In the genomic region with DNA sequence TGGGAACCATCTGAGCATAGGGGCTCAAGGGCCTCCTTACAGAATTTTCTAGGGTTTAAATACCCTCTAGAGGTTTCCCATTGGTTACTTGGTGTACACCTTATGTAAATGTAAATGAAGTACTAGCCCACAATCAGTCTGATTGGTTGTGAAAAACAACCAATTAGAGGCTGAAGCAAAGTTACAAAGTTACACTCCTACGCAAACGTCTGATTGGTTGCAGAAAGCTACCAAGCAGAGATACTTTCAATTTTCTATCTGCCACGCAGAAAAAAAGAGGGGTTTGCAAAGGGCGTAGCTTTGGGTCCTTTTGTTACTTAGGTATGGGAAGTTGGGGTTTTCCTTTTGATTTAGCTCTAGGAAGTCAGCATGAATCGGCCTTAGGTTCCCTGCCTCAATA, we compare ENCODE assay signal across 17 cellular contexts. TPM values are rescaled to one million over a fixed set of nuclear protein-coding genes. Genes with fewer than 3 reads are reported as not detected.
DNase-seq lines count a peak whose midpoint lies in the region; ATAC-seq and TF ChIP-seq lines count a peak whose summit lies in the region.
"Had no signal": no experiment of that assay in that cellular context is flagged by ENCODE, and none has a peak within 500 bp of the region (broad histone marks: within the 10 kb centered on the region; RNA-seq: fewer than 3 reads in every experiment).

No MANE protein-coding gene starts in this region.

- DNase-seq in activated naive CD4-positive, alpha-beta T cell treated with anti-CD3 and anti-CD28 coated beads for 36 hours = peak; percentile 22
- no peak for DNase-seq in activated naive CD4-positive, alpha-beta T cell (lab: John Stamatoyannopoulos, UW)
- DNase-seq in T-helper 17 cell (no peak), fibroblast of gingiva (ENCODE audit: low read depth) (peak; percentile 26), upper lobe of left lung (no peak), HCEC 1CT (no peak), HT-29 (ENCODE audit: low spot score) (no peak)
- peak; percentile 12 to 14 for DNase-seq in stimulated activated naive CD8-positive, alpha-beta T cell treated with anti-CD3 and anti-CD28 coated beads, Interleukin-15, amount 100 ng/mL, for 72 hours
- DNase-seq: colonic mucosa; glutamatergic neuron; KG1; left colon; NCI-H2081; NK-92 treated with Interleukin-12 subunit alpha and Interleukin-12 subunit beta, amount 100 ng/mL, for 24 hours; stimulated activated CD4-positive, alpha-beta T cell treated with anti-CD3 and anti-CD28 coated beads, Interleukin-12 subunit alpha, Interleukin-12 subunit beta, amount 100 ng/mL, for 4 hours had no signal

- H3K27ac Mint-ChIP-seq in activated naive CD4-positive, alpha-beta T cell treated with anti-CD3 and anti-CD28 coated beads for 36 hours = peak overlapping the region; percentile 30
- H3K27ac Mint-ChIP-seq in T-helper 17 cell = no peak overlapping the region
- no peak overlapping the region for H3K27ac Mint-ChIP-seq in stimulated activated naive CD8-positive, alpha-beta T cell treated with anti-CD3 and anti-CD28 coated beads, Interleukin-15, amount 100 ng/mL, for 72 hours

- CTCF ChIA-PET in activated naive CD4-positive, alpha-beta T cell treated with anti-CD3 and anti-CD28 coated beads for 36 hours (lab: Charles Lee) = interaction anchor here (0.7 to 4.6 kb wide), 5 partner anchors 21 to 63 kb away, joined by 3 to 31 read pairs (median 3); a partner anchor contains a TSS

- H3K4me1 ChIP-seq in upper lobe of left lung = peaks cover 8 to 33% (median 22%) of the 10 kb centered on the region in 4 donors

- no peak overlapping the region for H3K27ac ChIP-seq in upper lobe of left lung
- H3K27ac ChIP-seq: colonic mucosa had no signal

- no peaks in the 10 kb centered on the region for H3K27me3 ChIP-seq in upper lobe of left lung
- H3K27me3 ChIP-seq: colonic mucosa had no signal

- H3K9me3 ChIP-seq in T-helper 17 cell (ENCODE audit: control insufficient read depth, low read length, poor library complexity, severe bottlenecking) (no peaks in the 10 kb centered on the region), upper lobe of left lung (no peaks in the 10 kb centered on the region)
- H3K9me3 ChIP-seq: colonic mucosa had no signal

- intact Hi-C loops in activated naive CD4-positive, alpha-beta T cell treated with anti-CD3 and anti-CD28 coated beads for 36 hours (cut with micrococcal nuclease) = loop anchor here (10.0 kb wide), 1 partner anchor 1949 kb away; a partner anchor contains a TSS

- ATAC-seq in T-helper 17 cell (peak; percentile 18), upper lobe of left lung (ENCODE audit: low FRiP score in 2 of 2) (no peak)
- ATAC-seq in stimulated activated naive CD8-positive, alpha-beta T cell treated with anti-CD3 and anti-CD28 coated beads, Interleukin-15, amount 100 ng/mL, for 72 hours = peak; percentile 47
- ATAC-seq: left colon had no signal

- no peaks in the 10 kb centered on the region for H3K36me3 ChIP-seq in upper lobe of left lung
- H3K36me3 ChIP-seq: colonic mucosa had no signal

- no peak for TF ChIP-seq CTCF in upper lobe of left lung (IDR thresholded peaks at IDR 0.05)

- H3K4me1 Mint-ChIP-seq in activated naive CD4-positive, alpha-beta T cell treated with anti-CD3 and anti-CD28 coated beads for 36 hours (ENCODE audit: low read depth) = peaks cover 27% of the 10 kb centered on the region
- peaks cover 11% of the 10 kb centered on the region for H3K4me1 Mint-ChIP-seq in T-helper 17 cell
- H3K4me1 Mint-ChIP-seq in stimulated activated naive CD8-positive, alpha-beta T cell treated with anti-CD3 and anti-CD28 coated beads, Interleukin-15, amount 100 ng/mL, for 72 hours = peaks cover 10% of the 10 kb centered on the region

- no peaks in the 10 kb centered on the region for H3K9me3 Mint-ChIP-seq in activated naive CD4-positive, alpha-beta T cell treated with anti-CD3 and anti-CD28 coated beads for 36 hours
- no peaks in the 10 kb centered on the region for H3K9me3 Mint-ChIP-seq in stimulated activated naive CD8-positive, alpha-beta T cell treated with anti-CD3 and anti-CD28 coated beads, Interleukin-15, amount 100 ng/mL, for 72 hours
- H3K9me3 Mint-ChIP-seq: neural crest cell had no signal

- TF ChIP-seq EP300 in upper lobe of left lung (IDR thresholded peaks at IDR 0.05) = no peak

- peak overlapping the region; percentile 54 for H3K4me3 Mint-ChIP-seq in activated naive CD4-positive, alpha-beta T cell treated with anti-CD3 and anti-CD28 coated beads for 36 hours
- no peak overlapping the region for H3K4me3 Mint-ChIP-seq in T-helper 17 cell
- peak overlapping the region; percentile 15 to 20 for H3K4me3 Mint-ChIP-seq in stimulated activated naive CD8-positive, alpha-beta T cell treated with anti-CD3 and anti-CD28 coated beads, Interleukin-15, amount 100 ng/mL, for 72 hours
- H3K4me3 Mint-ChIP-seq: neural crest cell had no signal

- no peaks in the 10 kb centered on the region for H3K27me3 Mint-ChIP-seq in activated naive CD4-positive, alpha-beta T cell treated with anti-CD3 and anti-CD28 coated beads for 36 hours (ENCODE audit: low read depth)
- no peaks in the 10 kb centered on the region for H3K27me3 Mint-ChIP-seq in T-helper 17 cell
- H3K27me3 Mint-ChIP-seq in stimulated activated naive CD8-positive, alpha-beta T cell treated with anti-CD3 and anti-CD28 coated beads, Interleukin-15, amount 100 ng/mL, for 72 hours = no peaks in the 10 kb centered on the region

- TF ChIP-seq POLR2A in upper lobe of left lung (IDR thresholded peaks at IDR 0.05) = no peak

- peak overlapping the region in 1 of 4 donors; percentile 9 for H3K4me3 ChIP-seq in upper lobe of left lung
- H3K4me3 ChIP-seq: colonic mucosa, SK-N-MC had no signal

- 50 to 51% methylated on average over 5 of the region's 5 CpGs for WGBS in upper lobe of left lung, 2 donors

- H3K36me3 Mint-ChIP-seq in activated naive CD4-positive, alpha-beta T cell treated with anti-CD3 and anti-CD28 coated beads for 36 hours (ENCODE audit: low read depth) = no peaks in the 10 kb centered on the region
- no peaks in the 10 kb centered on the region for H3K36me3 Mint-ChIP-seq in T-helper 17 cell (ENCODE audit: low read depth)

RNA-seq across cellular contexts. Expression of a gene that starts 1.8 kb away (rescaled TPM):
- total RNA-seq in activated naive CD4-positive, alpha-beta T cell treated with anti-CD3 and anti-CD28 coated beads for 36 hours = 10 to 100 TPM; 10.9 to 11.1 TPM
- total RNA-seq in T-helper 17 cell (10 to 100 TPM; 11.8 to 12.3 TPM), upper lobe of left lung (10 to 100 TPM in 5 of 6 donors, 1 to 10 TPM in 1; 9.4 to 35.4 (median 20.5) TPM)
- total RNA-seq in HT-29 (2014; rRNA removed; shearing (Covaris generic)) = 8.3 and 19.6 TPM in 2 replicates

RNA-seq across cellular contexts. Expression of a gene that starts 20.0 kb away (rescaled TPM):
- 1 to 10 TPM; 8.3 to 9.4 TPM for total RNA-seq in activated naive CD4-positive, alpha-beta T cell treated with anti-CD3 and anti-CD28 coated beads for 36 hours
- total RNA-seq in T-helper 17 cell (10 to 100 TPM; 13.1 to 14.9 TPM), upper lobe of left lung (1 to 10 TPM; 2.1 to 5.0 (median 3.6) TPM)
- total RNA-seq in HT-29 (2014; rRNA removed; shearing (Covaris generic)) = 0.29 and 0.36 TPM in 2 replicates

RNA-seq across cellular contexts. Expression of a gene that starts 20.4 kb away (rescaled TPM):
- total RNA-seq in activated naive CD4-positive, alpha-beta T cell treated with anti-CD3 and anti-CD28 coated beads for 36 hours = 10 to 100 TPM; 56.9 to 62.6 TPM
- total RNA-seq in T-helper 17 cell = 100 to 1,000 TPM; 122 to 133 TPM
- total RNA-seq in upper lobe of left lung = 100 to 1,000 TPM in 3 of 6 donors, 10 to 100 TPM in 3; 35.9 to 225 (median 74.1) TPM
- total RNA-seq in HT-29 (2014; rRNA removed; shearing (Covaris generic)) = 7.7 and 12.8 TPM in 2 replicates

Comparison
In these comparisons a context has a peak if more than half of its experiments do, and no peak if none do; other contexts are left out.
1. DNase-seq: peak in activated naive CD4-positive, alpha-beta T cell treated with anti-CD3 and anti-CD28 coated beads for 36 hours (single experiment), fibroblast of gingiva (single experiment) and stimulated activated naive CD8-positive, alpha-beta T cell treated with anti-CD3 and anti-CD28 coated beads, Interleukin-15, amount 100 ng/mL, for 72 hours (2 of 2); none in activated naive CD4-positive, alpha-beta T cell (0 of 4), T-helper 17 cell (0 of 3), upper lobe of left lung (0 of 2), HCEC 1CT (single experiment) and HT-29 (single experiment).
2. ATAC-seq: peak in T-helper 17 cell (single experiment) and stimulated activated naive CD8-positive, alpha-beta T cell treated with anti-CD3 and anti-CD28 coated beads, Interleukin-15, amount 100 ng/mL, for 72 hours (single experiment); none in upper lobe of left lung (0 of 2).